ENCODE assay signal across 1 cellular context in genomic region chr12:114658002-114658441, GRCh38.
TF ChIP-seq lines count a peak whose summit lies in the region.

No MANE protein-coding gene starts in this region.

TF ChIP-seq in H1, 55 proteins besides CTCF, POLR2A, EP300 and RAD21:
- TF ChIP-seq BRCA1 (IDR thresholded peaks at IDR 0.05; ENCODE audit: low read depth, low read length) (no peak), CHD2 (IDR thresholded peaks at IDR 0.05; ENCODE audit: low read length) (no peak), NRF1 (IDR thresholded peaks at IDR 0.05; ENCODE audit: low read depth, low read length) (no peak), SAP30 (IDR thresholded peaks at IDR 0.05; ENCODE audit: insufficient read depth, insufficient replicate concordance, low read length) (no peak), YY1 (IDR thresholded peaks at IDR 0.05; ENCODE audit: low read depth, low read length) (no peak), SP1 (IDR thresholded peaks at IDR 0.05; ENCODE audit: low read depth, low read length) (no peak), KDM1A (IDR thresholded peaks at IDR 0.05; ENCODE audit: borderline replicate concordance, low read length) (no peak), JUN (IDR thresholded peaks at IDR 0.05; ENCODE audit: low read depth, low read length) (no peak), TEAD4 (IDR thresholded peaks at IDR 0.05; ENCODE audit: low read depth, low read length) (no peak), SP4 (IDR thresholded peaks at IDR 0.05; ENCODE audit: low read length) (no peak), SIRT6 (IDR thresholded peaks at IDR 0.05; ENCODE audit: low read length) (no peak), JUND (IDR thresholded peaks at IDR 0.05; ENCODE audit: low read length) (no peak), GABPA (IDR thresholded peaks at IDR 0.05; ENCODE audit: borderline replicate concordance, insufficient read depth, low read length) (no peak), ATF2 (IDR thresholded peaks at IDR 0.05; ENCODE audit: low read length) (no peak), POU5F1 (IDR thresholded peaks at IDR 0.05; ENCODE audit: low read depth, low read length) (no peak), POLR2AphosphoS5 (IDR thresholded peaks at IDR 0.05; ENCODE audit: low read depth, low read length) (no peak), SP2 (IDR thresholded peaks at IDR 0.05; ENCODE audit: low read length) (no peak)
